ENCODE assay signal across 10 cellular contexts in the genomic region with DNA sequence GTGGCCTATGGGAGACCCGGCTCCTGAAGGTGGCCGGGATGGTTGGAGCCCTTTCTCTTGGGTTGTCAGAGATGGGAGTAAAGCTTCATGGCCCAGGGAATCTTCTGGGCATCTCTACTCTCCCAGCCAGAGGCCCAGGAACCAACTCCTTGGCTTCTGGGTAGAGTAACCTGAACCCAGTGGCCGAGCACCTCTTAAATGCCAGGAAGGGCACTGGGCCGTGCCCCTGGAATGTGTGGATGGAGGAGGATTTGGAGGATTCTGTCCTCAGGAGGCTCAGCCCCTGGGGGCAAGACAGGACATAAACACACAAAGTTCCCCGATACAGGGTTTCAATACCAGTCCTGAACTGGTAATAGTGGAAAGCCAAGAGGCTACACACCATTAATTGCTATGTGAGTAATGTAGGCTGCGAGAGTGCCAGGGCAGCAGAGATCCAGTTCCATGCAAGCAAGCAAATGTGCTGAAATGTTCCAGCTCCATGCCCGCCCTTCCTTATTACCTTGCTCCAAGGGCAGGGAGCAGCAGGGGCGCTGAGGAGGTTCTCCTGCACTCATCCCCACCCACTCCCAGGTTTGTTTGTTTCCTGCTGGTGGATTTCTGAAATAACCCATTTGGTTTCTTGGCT. TPM values are rescaled to one million over a fixed set of nuclear protein-coding genes. Genes with fewer than 3 reads are reported as not detected.
A peak's percentile ranks its signal among the peaks of the same experiment; 100 is the strongest.
DNase-seq lines count a peak whose midpoint lies in the region; ATAC-seq and TF ChIP-seq lines count a peak whose summit lies in the region.
"Had no signal": no experiment of that assay in that cellular context is flagged by ENCODE, and none has a peak within 500 bp of the region (broad histone marks: within the 10 kb centered on the region; RNA-seq: fewer than 3 reads in every experiment).

No MANE protein-coding gene starts in this region.

- intact Hi-C loops in activated CD4-positive, alpha-beta T cell treated with anti-CD3 and anti-CD28 coated beads, Interleukin-2, amount 10 ng/mL, durations not matched to agents 24 days and 14 days (cut with micrococcal nuclease), result loop anchor here (1.0 to 10.0 kb wide), 3 partner anchors 15 to 405 kb away; partner anchors contain the start of genes EIF4EBP2 and PCBD1
- intact Hi-C loops in ascending aorta (cut with DNase I), result loop anchor here (2.0 to 5.0 kb wide), 2 partner anchors 21 to 338 kb away; partner anchors contain the start of gene SGPL1

- peak overlapping the region; percentile 69 to 86 for H3K4me3 ChIP-seq in ascending aorta

- H3K36me3 ChIP-seq in ascending aorta, result no peaks in the 10 kb centered on the region

- no peaks in the 10 kb centered on the region for H3K9me3 ChIP-seq in ascending aorta

- H3K27me3 ChIP-seq in ascending aorta (no peaks in the 10 kb centered on the region), layer of hippocampus (ENCODE audit: control insufficient read depth, insufficient read depth, low read length) (no peaks in the 10 kb centered on the region)

- no peak for ATAC-seq in GM18907 (IDR thresholded peaks at IDR 0.05; ENCODE audit: unreplicated experiment)

- H3K27ac Mint-ChIP-seq in activated CD4-positive, alpha-beta T cell treated with anti-CD3 and anti-CD28 coated beads, Interleukin-2, amount 10 ng/mL, durations not matched to agents 24 days and 14 days, result no peak overlapping the region

- H3K27me3 Mint-ChIP-seq in activated CD4-positive, alpha-beta T cell treated with anti-CD3 and anti-CD28 coated beads, Interleukin-2, amount 10 ng/mL, durations not matched to agents 24 days and 14 days, result peaks cover 57% of the 10 kb centered on the region

- H3K4me1 Mint-ChIP-seq in activated CD4-positive, alpha-beta T cell treated with anti-CD3 and anti-CD28 coated beads, Interleukin-2, amount 10 ng/mL, durations not matched to agents 24 days and 14 days, result peaks cover 37% of the 10 kb centered on the region

- peaks cover 2% of the 10 kb centered on the region for H3K36me3 Mint-ChIP-seq in activated CD4-positive, alpha-beta T cell treated with anti-CD3 and anti-CD28 coated beads, Interleukin-2, amount 10 ng/mL, durations not matched to agents 24 days and 14 days (ENCODE audit: low read depth)

- no peak for DNase-seq in activated CD4-positive, alpha-beta T cell treated with anti-CD3 and anti-CD28 coated beads, Interleukin-2, amount 10 ng/mL, durations not matched to agents 24 days and 14 days
- DNase-seq in activated CD4-positive, alpha-beta T cell treated with anti-CD3 and anti-CD28 coated beads for 1 hour, result no peak
- DNase-seq in ascending aorta (ENCODE audit: low spot score in 2 of 2) (no peak), GDM1 (lab: John Stamatoyannopoulos, UW) (no peak), Kasumi-1 (lab: John Stamatoyannopoulos, UW) (no peak)

- H3K4me1 ChIP-seq in ascending aorta, result peaks cover 21 to 38% of the 10 kb centered on the region in 2 donors

- H3K27ac ChIP-seq in ascending aorta (peak overlapping the region; percentile 81 to 85), layer of hippocampus (ENCODE audit: low read depth, low read length) (peak overlapping the region; percentile 80), temporal lobe (ENCODE audit: low read depth, low read length) (peak overlapping the region; percentile 7)

- H3K9me3 Mint-ChIP-seq in activated CD4-positive, alpha-beta T cell treated with anti-CD3 and anti-CD28 coated beads, Interleukin-2, amount 10 ng/mL, durations not matched to agents 24 days and 14 days, result no peaks in the 10 kb centered on the region

- peak overlapping the region; percentile 65 for H3K4me3 Mint-ChIP-seq in activated CD4-positive, alpha-beta T cell treated with anti-CD3 and anti-CD28 coated beads, Interleukin-2, amount 10 ng/mL, durations not matched to agents 24 days and 14 days

- no peak for TF ChIP-seq CTCF in ascending aorta (IDR thresholded peaks at IDR 0.05)

RNA-seq across cellular contexts. Expression of gene PALD1, which starts 1.2 kb away (rescaled TPM):
- total RNA-seq in activated CD4-positive, alpha-beta T cell treated with anti-CD3 and anti-CD28 coated beads, Interleukin-2, amount 10 ng/mL, durations not matched to agents 24 days and 14 days, result 1.9 and 2.1 TPM in 2 replicates
- 21.7 TPM for total RNA-seq in ascending aorta
- total RNA-seq in temporal lobe, result 4.9 TPM

RNA-seq across cellular contexts. Expression of gene NODAL, which starts 38.3 kb away (rescaled TPM):
- total RNA-seq in activated CD4-positive, alpha-beta T cell treated with anti-CD3 and anti-CD28 coated beads, Interleukin-2, amount 10 ng/mL, durations not matched to agents 24 days and 14 days, result not detected in 2 replicates
- total RNA-seq in ascending aorta (not detected), temporal lobe (2.0 TPM)
- total RNA-seq: LHCN-M2, posterior vena cava had no signal

Comparison
In these comparisons a context has a peak if more than half of its experiments do, and no peak if none do; other contexts are left out.
1. H3K27ac ChIP-seq: peak in every context shown above with its lines; median percentile 83 in ascending aorta; 80 in layer of hippocampus; 7 in temporal lobe.